In the genomic region with DNA sequence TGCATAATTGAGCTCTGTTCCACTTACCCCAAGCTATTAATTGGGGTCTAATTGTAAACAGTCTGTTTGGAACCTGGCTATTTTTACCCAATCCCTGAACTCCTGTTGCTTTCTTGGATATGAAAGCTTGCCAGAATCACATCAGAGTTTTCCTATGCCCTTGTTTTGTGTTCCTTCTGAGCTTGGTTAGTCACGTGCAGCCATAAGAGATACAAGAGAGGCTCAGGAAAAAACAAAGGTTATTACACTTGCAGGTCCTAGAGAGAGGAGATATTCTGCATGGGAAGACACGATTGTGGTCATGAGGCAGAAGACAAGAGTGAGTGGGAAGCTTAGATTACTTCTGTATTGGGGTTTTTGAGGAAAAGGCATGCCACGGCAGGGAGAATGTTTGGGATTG, we compare ENCODE assay signal across 20 cellular contexts. TPM values are rescaled to one million over a fixed set of nuclear protein-coding genes. Genes with fewer than 3 reads are reported as not detected.
DNase-seq lines count a peak whose midpoint lies in the region; ATAC-seq and TF ChIP-seq lines count a peak whose summit lies in the region.
"Had no signal": no experiment of that assay in that cellular context is flagged by ENCODE, and none has a peak within 500 bp of the region (broad histone marks: within the 10 kb centered on the region; RNA-seq: fewer than 3 reads in every experiment).

No MANE protein-coding gene starts in this region.

- H3K36me3 Mint-ChIP-seq in endothelial cell (ENCODE audit: low read depth, unreplicated experiment), result peaks cover 11% of the 10 kb centered on the region
- H3K36me3 Mint-ChIP-seq: CD4-positive, CD25-positive, alpha-beta regulatory T cell had no signal

- 50 to 72% methylated on average over 3 of the region's 3 CpGs for WGBS in heart right ventricle, 2 donors

- H3K27me3 ChIP-seq in heart right ventricle, result no peaks in the 10 kb centered on the region
- H3K27me3 ChIP-seq in left ventricle myocardium inferior (ENCODE audit: low read depth), result no peaks in the 10 kb centered on the region
- no peaks in the 10 kb centered on the region for H3K27me3 ChIP-seq in left lung
- H3K27me3 ChIP-seq: BE2C had no signal

- ATAC-seq in heart right ventricle (peak in 5 of 8 donors; percentile 13 to 77 (median 62)), left lung (no peak)
- ATAC-seq: HCT116, HepG2 had no signal

- H3K27ac ChIP-seq in heart right ventricle (peak overlapping the region in 1 of 10 donors; percentile 13), left ventricle myocardium inferior (replicated peaks) (no peak overlapping the region), left lung (no peak overlapping the region)

- no peak for TF ChIP-seq CTCF in heart right ventricle (IDR thresholded peaks at IDR 0.05)
- no peak for TF ChIP-seq CTCF in left ventricle myocardium inferior (IDR thresholded peaks at IDR 0.05; ENCODE audit: borderline replicate concordance)
- no peak for TF ChIP-seq CTCF in left lung (IDR thresholded peaks at IDR 0.05)
- TF ChIP-seq CTCF in endothelial cell (IDR thresholded peaks at IDR 0.05; ENCODE audit: unreplicated experiment), result no peak

- no peak overlapping the region for H3K27ac Mint-ChIP-seq in endothelial cell (ENCODE audit: unreplicated experiment)
- H3K27ac Mint-ChIP-seq: CD4-positive, CD25-positive, alpha-beta regulatory T cell; CD8-positive, alpha-beta memory T cell; HFFc6; IgD-negative memory B cell had no signal

- H3K4me3 ChIP-seq in heart right ventricle (no peak overlapping the region), left ventricle myocardium inferior (no peak overlapping the region), left lung (no peak overlapping the region)

- DNase-seq in heart right ventricle, result no peak
- DNase-seq in left ventricle myocardium inferior, result no peak
- DNase-seq in astrocyte of the hippocampus (ENCODE audit: low read depth, low spot score), result peak; percentile 4
- peak; percentile 31 for DNase-seq in kidney glomerular epithelial cell (lab: John Stamatoyannopoulos, UW)
- no peak for DNase-seq in left lung
- DNase-seq in endothelial cell (ENCODE audit: low spot score), result no peak
- no peak for DNase-seq in foreskin melanocyte
- DNase-seq: ACHN; BE2C; C1 segment of cervical spinal cord; CD4-positive, CD25-positive, alpha-beta regulatory T cell; CD8-positive, alpha-beta memory T cell; COR-L47; GDM1; GOT3; H7; HFFc6 had no signal

- peaks cover 5% of the 10 kb centered on the region for H3K9me3 Mint-ChIP-seq in endothelial cell (ENCODE audit: unreplicated experiment)

- intact Hi-C loops in heart right ventricle (cut with DNase I) (no loop called here), left ventricle myocardium inferior (cut with micrococcal nuclease) (no loop called here), left lung (cut with DNase I) (no loop called here)

- peaks cover 4% of the 10 kb centered on the region for H3K27me3 Mint-ChIP-seq in endothelial cell (ENCODE audit: unreplicated experiment)

- peaks cover 0 to 21% (median 1%) of the 10 kb centered on the region in 11 donors for H3K9me3 ChIP-seq in heart right ventricle
- peaks cover 12% of the 10 kb centered on the region for H3K9me3 ChIP-seq in left ventricle myocardium inferior (replicated peaks)
- H3K9me3 ChIP-seq in left lung, result peaks cover 0 to 11% of the 10 kb centered on the region in 2 donors
- H3K9me3 ChIP-seq: BE2C had no signal

- H3K4me1 Mint-ChIP-seq in endothelial cell (ENCODE audit: unreplicated experiment), result peaks cover 5% of the 10 kb centered on the region
- H3K4me1 Mint-ChIP-seq: CD4-positive, CD25-positive, alpha-beta regulatory T cell; CD8-positive, alpha-beta memory T cell; IgD-negative memory B cell had no signal

- H3K4me1 ChIP-seq in heart right ventricle (peaks cover 0 to 25% (median 18%) of the 10 kb centered on the region in 9 donors), left ventricle myocardium inferior (peaks cover 29% of the 10 kb centered on the region), left lung (no peaks in the 10 kb centered on the region)
- H3K4me1 ChIP-seq: BE2C had no signal

- H3K4me3 Mint-ChIP-seq in endothelial cell (ENCODE audit: unreplicated experiment), result no peak overlapping the region
- H3K4me3 Mint-ChIP-seq: CD4-positive, CD25-positive, alpha-beta regulatory T cell; CD8-positive, alpha-beta memory T cell; HFFc6; IgD-negative memory B cell had no signal

- H3K36me3 ChIP-seq in heart right ventricle (no peaks in the 10 kb centered on the region), left ventricle myocardium inferior (no peaks in the 10 kb centered on the region), left lung (no peaks in the 10 kb centered on the region)
- H3K36me3 ChIP-seq: BE2C had no signal

RNA-seq across cellular contexts. Expression of a gene that starts 46.0 kb away (rescaled TPM):
- total RNA-seq in heart right ventricle, result 10 to 100 TPM; 12.6 to 33.4 (median 18.9) TPM
- polyA plus RNA-seq in heart right ventricle, result 1 to 10 TPM; 3.8 to 9.8 TPM
- 19.4 TPM for total RNA-seq in left ventricle myocardium inferior
- total RNA-seq in left lung, result 10 to 100 TPM; 33.7 to 52.6 TPM
- total RNA-seq in endothelial cell (ENCODE audit: unreplicated experiment), result 60.7 TPM
- polyA plus RNA-seq: IgD-negative memory B cell had no signal

Comparison
In these comparisons a context has a peak if more than half of its experiments do, and no peak if none do; other contexts are left out.
1. DNase-seq: peak in astrocyte of the hippocampus (single experiment) and kidney glomerular epithelial cell (single experiment); none in heart right ventricle (0 of 2), left ventricle myocardium inferior (single experiment), left lung (0 of 2), endothelial cell (single experiment) and foreskin melanocyte (single experiment).